Comparison of ENCODE assay signal across 15 cellular contexts in the genomic region with DNA sequence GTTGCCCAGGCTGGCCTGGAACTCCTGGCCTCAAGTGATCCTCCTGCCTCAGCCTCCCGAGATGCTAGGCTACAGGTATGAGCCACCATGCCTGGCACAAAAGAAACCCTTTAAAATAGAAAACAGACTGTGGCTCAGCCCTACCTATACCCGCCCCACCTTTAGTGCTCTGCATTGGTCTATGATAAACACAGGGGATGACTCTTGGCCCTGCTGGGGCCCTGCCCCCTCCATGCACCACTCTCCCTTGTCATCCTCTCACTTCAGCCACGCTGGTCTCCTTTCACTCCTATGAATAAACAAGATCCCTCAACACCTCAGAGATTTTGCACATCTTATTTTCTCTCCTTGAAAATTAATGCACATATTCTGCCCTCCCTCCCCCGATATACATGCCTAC.
A peak's percentile ranks its signal among the peaks of the same experiment; 100 is the strongest.
DNase-seq lines count a peak whose midpoint lies in the region; ATAC-seq and TF ChIP-seq lines count a peak whose summit lies in the region.
"Had no signal": no experiment of that assay in that cellular context is flagged by ENCODE, and none has a peak within 500 bp of the region (broad histone marks: within the 10 kb centered on the region; RNA-seq: fewer than 3 reads in every experiment).

No MANE protein-coding gene starts in this region.

- peak overlapping the region in 7 of 9 donors; percentile 83 to 94 (median 87) for H3K27ac Mint-ChIP-seq in naive thymus-derived CD4-positive, alpha-beta T cell

- POLR2A ChIA-PET in naive thymus-derived CD4-positive, alpha-beta T cell (lab: Charles Lee) = no interaction called here

- H3K27me3 ChIP-seq in ascending aorta = no peaks in the 10 kb centered on the region
- H3K27me3 ChIP-seq in naive thymus-derived CD4-positive, alpha-beta T cell (ENCODE audit: control insufficient read depth in 2 of 2, insufficient read depth in 2 of 2, low read length in 2 of 2) = no peaks in the 10 kb centered on the region
- H3K27me3 ChIP-seq in uterus = no peaks in the 10 kb centered on the region
- H3K27me3 ChIP-seq: BLaER1 treated with 17β-estradiol and CSF1 and Interleukin-3, amounts not matched to agents 10 nM and 100 nM; SJCRH30 had no signal

- DNase-seq in stimulated activated CD4-positive, alpha-beta T cell treated with anti-CD3 and anti-CD28 coated beads, Interleukin-1b, Interleukin-23, amount 100 ng/mL, for 48 hours = peak; percentile 51
- DNase-seq in stimulated activated CD4-positive, alpha-beta T cell treated with anti-CD3 and anti-CD28 coated beads, Interleukin-12 subunit alpha, Interleukin-12 subunit beta, amount 100 ng/mL, for 4 hours = no peak
- DNase-seq in ascending aorta (ENCODE audit: low spot score in 2 of 2) (no peak), uterus (no peak), posterior vena cava (ENCODE audit: low spot score) (no peak), NCI-H2107 (lab: John Stamatoyannopoulos, UW) (no peak)
- no peak for DNase-seq in naive thymus-derived CD4-positive, alpha-beta T cell
- DNase-seq: effector CD4-positive, alpha-beta T cell; IMR-90; NCI-H1417 treated with DMSO at 0.1 percent for 48 hours; NCI-H748 treated with DMSO at 0.1 percent for 48 hours; occipital lobe; SJCRH30 had no signal

- H3K9me3 ChIP-seq in ascending aorta = no peaks in the 10 kb centered on the region
- H3K9me3 ChIP-seq in naive thymus-derived CD4-positive, alpha-beta T cell (ENCODE audit: control insufficient read depth in 2 of 3, low read length in 3 of 3) = no peaks in the 10 kb centered on the region
- H3K9me3 ChIP-seq in uterus = no peaks in the 10 kb centered on the region
- H3K9me3 ChIP-seq: BLaER1 treated with 17β-estradiol and CSF1 and Interleukin-3, amounts not matched to agents 10 nM and 100 nM; SJCRH30 had no signal

- H3K4me1 ChIP-seq in ascending aorta (peaks cover 0 to 24% of the 10 kb centered on the region in 2 donors), uterus (peaks cover 5 to 14% of the 10 kb centered on the region in 2 donors)
- peaks cover 67 to 79% of the 10 kb centered on the region in 2 donors for H3K4me1 ChIP-seq in naive thymus-derived CD4-positive, alpha-beta T cell (ENCODE audit: control insufficient read depth in 2 of 2, insufficient read depth in 2 of 2, low read length in 2 of 2)
- H3K4me1 ChIP-seq: SJCRH30 had no signal

- H3K27ac ChIP-seq in ascending aorta (peak overlapping the region; percentile 22 to 35), uterus (peak overlapping the region; percentile 32 to 74)
- H3K27ac ChIP-seq in naive thymus-derived CD4-positive, alpha-beta T cell (ENCODE audit: low read depth, low read length) = peak overlapping the region; percentile 65
- H3K27ac ChIP-seq: BLaER1 treated with 17β-estradiol and CSF1 and Interleukin-3, amounts not matched to agents 10 nM and 100 nM; SJCRH30 had no signal

- TF ChIP-seq CTCF in ascending aorta (IDR thresholded peaks at IDR 0.05) (no peak), uterus (IDR thresholded peaks at IDR 0.05) (no peak)

- CTCF ChIA-PET in naive thymus-derived CD4-positive, alpha-beta T cell (lab: Charles Lee) = no interaction called here

- H3K4me3 ChIP-seq in ascending aorta (no peak overlapping the region), uterus (no peak overlapping the region)
- no peak overlapping the region for H3K4me3 ChIP-seq in naive thymus-derived CD4-positive, alpha-beta T cell (ENCODE audit: low read length)
- H3K4me3 ChIP-seq: BLaER1 treated with 17β-estradiol and CSF1 and Interleukin-3, amounts not matched to agents 10 nM and 100 nM; SJCRH30 had no signal

- ATAC-seq in naive thymus-derived CD4-positive, alpha-beta T cell = no peak
- no peak for ATAC-seq in HG03045 (IDR thresholded peaks at IDR 0.05; ENCODE audit: unreplicated experiment)

- no peak for TF ChIP-seq POLR2A in uterus (IDR thresholded peaks at IDR 0.05)

- H3K9me3 Mint-ChIP-seq in naive thymus-derived CD4-positive, alpha-beta T cell = peaks cover 0 to 3% (median 0%) of the 10 kb centered on the region in 11 donors

- peak overlapping the region in 8 of 10 donors; percentile 4 to 66 (median 26) for H3K4me3 Mint-ChIP-seq in naive thymus-derived CD4-positive, alpha-beta T cell

- intact Hi-C loops in ascending aorta (cut with DNase I) = loop anchor here (5.0 kb wide), 1 partner anchor 57 kb away; no protein-coding TSS in a partner anchor
- intact Hi-C loops in naive thymus-derived CD4-positive, alpha-beta T cell (cut with micrococcal nuclease) = no loop called here
- intact Hi-C loops in uterus (cut with DNase I; ENCODE audit: low total_unique reads) = no loop called here
- intact Hi-C loops in posterior vena cava (cut with DNase I) = no loop called here

- H3K36me3 Mint-ChIP-seq in naive thymus-derived CD4-positive, alpha-beta T cell = peaks cover 0 to 16% (median 0%) of the 10 kb centered on the region in 5 donors

- H3K27me3 Mint-ChIP-seq in naive thymus-derived CD4-positive, alpha-beta T cell = no peaks in the 10 kb centered on the region

- H3K4me1 Mint-ChIP-seq in naive thymus-derived CD4-positive, alpha-beta T cell = peaks cover 3 to 58% (median 22%) of the 10 kb centered on the region in 7 donors

- H3K36me3 ChIP-seq in ascending aorta (peaks cover 3 to 21% of the 10 kb centered on the region in 2 donors), uterus (no peaks in the 10 kb centered on the region)
- peaks cover 0 to 9% (median 0%) of the 10 kb centered on the region in 3 experiments for H3K36me3 ChIP-seq in naive thymus-derived CD4-positive, alpha-beta T cell (ENCODE audit: control insufficient read depth in 2 of 3, insufficient read depth in 3 of 3, low read length in 3 of 3)
- H3K36me3 ChIP-seq: SJCRH30 had no signal
